In the genomic region with DNA sequence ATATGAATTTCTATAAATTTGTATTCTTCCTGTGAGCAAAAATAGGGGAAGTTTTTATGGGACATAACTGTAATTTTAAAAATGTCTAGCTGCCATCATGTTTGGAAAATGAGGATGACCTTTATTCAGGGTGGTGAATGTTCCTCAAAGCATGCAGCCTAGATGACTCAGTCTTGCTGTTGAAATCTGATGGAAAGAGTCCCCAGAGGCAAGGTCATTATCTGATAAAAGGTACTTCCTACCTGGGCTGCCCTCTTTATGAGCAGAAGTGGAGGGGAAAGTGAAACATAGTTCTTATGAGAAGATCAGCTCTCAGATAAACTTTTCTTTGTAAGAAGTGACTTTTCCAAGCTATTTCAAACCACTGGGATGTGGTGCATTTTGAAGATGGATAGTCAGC, we compare ENCODE assay signal across 23 cellular contexts.
A peak's percentile ranks its signal among the peaks of the same experiment; 100 is the strongest.
DNase-seq lines count a peak whose midpoint lies in the region; ATAC-seq and TF ChIP-seq lines count a peak whose summit lies in the region.
"Had no signal": no experiment of that assay in that cellular context is flagged by ENCODE, and none has a peak within 500 bp of the region (broad histone marks: within the 10 kb centered on the region; RNA-seq: fewer than 3 reads in every experiment).

No MANE protein-coding gene starts in this region.

- H3K9me3 ChIP-seq in RWPE2 (ENCODE audit: severe bottlenecking) = peaks cover 2% of the 10 kb centered on the region
- no peaks in the 10 kb centered on the region for H3K9me3 ChIP-seq in CD8-positive, alpha-beta memory T cell (ENCODE audit: low read length)
- H3K9me3 ChIP-seq: BE2C, thoracic aorta had no signal

- DNase-seq in LoVo (ENCODE audit: low spot score) (peak; percentile 33), RWPE2 (ENCODE audit: low spot score) (no peak), fibroblast of pulmonary artery (ENCODE audit: low read depth) (peak; percentile 24), skeletal muscle cell (ENCODE audit: low read depth) (peak; percentile 18)
- no peak for DNase-seq in CD8-positive, alpha-beta memory T cell
- DNase-seq: activated CD8-positive, alpha-beta T cell treated with anti-CD3 and anti-CD28 coated beads, Interleukin-2, amount 10 ng/mL, durations not matched to agents 7 days and 5 days; activated T-cell treated with anti-CD3 and anti-CD28 coated beads, Interleukin-2, amount 50 U/mL, for 48 hours; BE2C; dermis blood vessel endothelial cell; erythroblast; heart right ventricle; kidney; midbrain; NCI-H446; retina; SHP77 had no signal

- peak overlapping the region; percentile 51 for H3K27ac ChIP-seq in RWPE2 (ENCODE audit: poor library complexity, severe bottlenecking)
- H3K27ac ChIP-seq in CD8-positive, alpha-beta memory T cell (ENCODE audit: low read depth, low read length) = no peak overlapping the region
- H3K27ac ChIP-seq: heart right ventricle, thoracic aorta had no signal

- no peaks in the 10 kb centered on the region for H3K27me3 ChIP-seq in RWPE2 (ENCODE audit: insufficient read depth, poor library complexity, severe bottlenecking)
- no peaks in the 10 kb centered on the region for H3K27me3 ChIP-seq in CD8-positive, alpha-beta memory T cell (ENCODE audit: insufficient read depth, low read length, poor library complexity, severe bottlenecking)
- H3K27me3 ChIP-seq: BE2C, heart right ventricle had no signal

- TF ChIP-seq CTCF in RWPE2 (IDR thresholded peaks at IDR 0.05; ENCODE audit: poor library complexity, severe bottlenecking) = no peak
- no peak for TF ChIP-seq CTCF in fibroblast of pulmonary artery (IDR thresholded peaks at IDR 0.05; ENCODE audit: low read length, missing control alignments)

- CTCF ChIA-PET in CD8-positive, alpha-beta memory T cell (lab: Charles Lee) = no interaction called here

- peaks cover 21% of the 10 kb centered on the region for H3K4me1 ChIP-seq in RWPE2 (ENCODE audit: insufficient read depth, poor library complexity, severe bottlenecking)
- no peaks in the 10 kb centered on the region for H3K4me1 ChIP-seq in CD8-positive, alpha-beta memory T cell (ENCODE audit: insufficient read depth, low read length)
- H3K4me1 ChIP-seq: BE2C, heart right ventricle had no signal

- POLR2A ChIA-PET in CD8-positive, alpha-beta memory T cell (lab: Charles Lee) = no interaction called here

- no peaks in the 10 kb centered on the region for H3K36me3 ChIP-seq in RWPE2 (ENCODE audit: low read depth)
- no peaks in the 10 kb centered on the region for H3K36me3 ChIP-seq in CD8-positive, alpha-beta memory T cell (ENCODE audit: insufficient read depth, low read length)
- H3K36me3 ChIP-seq: BE2C, heart right ventricle, thoracic aorta had no signal

- no peaks in the 10 kb centered on the region for H3K36me3 Mint-ChIP-seq in CD8-positive, alpha-beta memory T cell
- H3K36me3 Mint-ChIP-seq: brain; stimulated activated effector memory CD8-positive, alpha-beta T cell treated with anti-CD3 and anti-CD28 coated beads, Interleukin-12 subunit alpha, Interleukin-12 subunit beta, amount 100 ng/mL, for 72 hours had no signal

- H3K27ac Mint-ChIP-seq in CD8-positive, alpha-beta memory T cell = no peak overlapping the region
- H3K27ac Mint-ChIP-seq: activated CD8-positive, alpha-beta T cell treated with anti-CD3 and anti-CD28 coated beads, Interleukin-2, amount 10 ng/mL, durations not matched to agents 7 days and 5 days; activated naive CD4-positive, alpha-beta T cell treated with anti-CD3 and anti-CD28 coated beads, Interleukin-2, amount 50 U/mL, for 72 hours; brain; stimulated activated effector memory CD8-positive, alpha-beta T cell treated with anti-CD3 and anti-CD28 coated beads, Interleukin-12 subunit alpha, Interleukin-12 subunit beta, amount 100 ng/mL, for 72 hours; T-helper 1 cell treated with Interleukin-12 subunit alpha and Interleukin-12 subunit beta and Interleukin-4 antibody, amounts not matched to agents 30 μg/mL and 1 μg/mL, for 36 hours had no signal

- ATAC-seq in RWPE2 (ENCODE audit: low read depth) = peak; percentile 97
- ATAC-seq in GM21529 (IDR thresholded peaks at IDR 0.05; ENCODE audit: unreplicated experiment) = no peak
- no peak for ATAC-seq in GM21526 (IDR thresholded peaks at IDR 0.05; ENCODE audit: low FRiP score, unreplicated experiment)
- ATAC-seq: activated CD8-positive, alpha-beta T cell treated with anti-CD3 and anti-CD28 coated beads, Interleukin-2, amount 10 ng/mL, durations not matched to agents 7 days and 5 days; activated naive CD4-positive, alpha-beta T cell treated with anti-CD3 and anti-CD28 coated beads, Interleukin-2, amount 50 U/mL, for 72 hours; heart right ventricle; stimulated activated effector memory CD8-positive, alpha-beta T cell treated with anti-CD3 and anti-CD28 coated beads, Interleukin-12 subunit alpha, Interleukin-12 subunit beta, amount 100 ng/mL, for 72 hours had no signal

- no peak overlapping the region for H3K4me3 Mint-ChIP-seq in CD8-positive, alpha-beta memory T cell
- H3K4me3 Mint-ChIP-seq: activated CD8-positive, alpha-beta T cell treated with anti-CD3 and anti-CD28 coated beads, Interleukin-2, amount 10 ng/mL, durations not matched to agents 7 days and 5 days; brain; stimulated activated effector memory CD8-positive, alpha-beta T cell treated with anti-CD3 and anti-CD28 coated beads, Interleukin-12 subunit alpha, Interleukin-12 subunit beta, amount 100 ng/mL, for 72 hours; T-helper 1 cell treated with Interleukin-12 subunit alpha and Interleukin-12 subunit beta and Interleukin-4 antibody, amounts not matched to agents 30 μg/mL and 1 μg/mL, for 36 hours had no signal

- no peak overlapping the region for H3K4me3 ChIP-seq in RWPE2 (ENCODE audit: severe bottlenecking)
- no peak overlapping the region for H3K4me3 ChIP-seq in fibroblast of pulmonary artery (replicated peaks; ENCODE audit: low read depth, low read length)
- H3K4me3 ChIP-seq in skeletal muscle cell (ENCODE audit: low read depth, low read length) = no peak overlapping the region
- no peak overlapping the region for H3K4me3 ChIP-seq in CD8-positive, alpha-beta memory T cell (ENCODE audit: low read length)
- H3K4me3 ChIP-seq: heart right ventricle, thoracic aorta had no signal

- no peaks in the 10 kb centered on the region for H3K27me3 Mint-ChIP-seq in CD8-positive, alpha-beta memory T cell
- H3K27me3 Mint-ChIP-seq: brain had no signal

- H3K9me3 Mint-ChIP-seq in CD8-positive, alpha-beta memory T cell = peaks cover 3 to 18% (median 10%) of the 10 kb centered on the region in 5 donors

- H3K4me1 Mint-ChIP-seq in CD8-positive, alpha-beta memory T cell = no peaks in the 10 kb centered on the region
- H3K4me1 Mint-ChIP-seq: stimulated activated effector memory CD8-positive, alpha-beta T cell treated with anti-CD3 and anti-CD28 coated beads, Interleukin-12 subunit alpha, Interleukin-12 subunit beta, amount 100 ng/mL, for 72 hours had no signal

Comparison
In these comparisons a context has a peak if more than half of its experiments do, and no peak if none do; other contexts are left out.
1. DNase-seq: peak in LoVo (single experiment), fibroblast of pulmonary artery (single experiment) and skeletal muscle cell (single experiment); none in RWPE2 (single experiment) and CD8-positive, alpha-beta memory T cell (0 of 5).